ENCODE assay signal across 1 cellular context in genomic region chr1:56284933-56285332, GRCh38.
A peak's percentile ranks its signal among the peaks of the same experiment; 100 is the strongest.
TF ChIP-seq lines count a peak whose summit lies in the region.

No MANE protein-coding gene starts in this region.

TF ChIP-seq in HepG2, 621 proteins besides CTCF, POLR2A, EP300 and RAD21 (continued from another document and continues in another):
- no peak for TF ChIP-seq ZNF800 (CRISPR knock-in tag; IDR thresholded peaks at IDR 0.05)
- no peak for TF ChIP-seq ZBTB4 (CRISPR knock-in tag; IDR thresholded peaks at IDR 0.05; ENCODE audit: borderline replicate concordance)
- TF ChIP-seq SIX1 (CRISPR knock-in tag; IDR thresholded peaks at IDR 0.05; ENCODE audit: borderline replicate concordance): peak; percentile 32; the same call in 1 of the 2 replicates
- no peak for TF ChIP-seq ZNF558 (CRISPR knock-in tag; IDR thresholded peaks at IDR 0.05; ENCODE audit: borderline replicate concordance)
- no peak; the same call in 1 of the 2 replicates for TF ChIP-seq ZFP1 (CRISPR knock-in tag; IDR thresholded peaks at IDR 0.05)
- peak; percentile 39; the same call in 1 of the 2 replicates for TF ChIP-seq HDAC1 (CRISPR knock-in tag; IDR thresholded peaks at IDR 0.05)
- TF ChIP-seq SNRNP70 (IDR thresholded peaks at IDR 0.05; ENCODE audit: low read depth, low read length): no peak
- no peak for TF ChIP-seq ZNF713 (CRISPR knock-in tag; IDR thresholded peaks at IDR 0.05)
- no peak for TF ChIP-seq ZNF615 (CRISPR knock-in tag; IDR thresholded peaks at IDR 0.05; ENCODE audit: borderline replicate concordance)
- TF ChIP-seq ZNF597 (CRISPR knock-in tag; IDR thresholded peaks at IDR 0.05): no peak
- TF ChIP-seq ZNF790 (CRISPR knock-in tag; IDR thresholded peaks at IDR 0.05; ENCODE audit: borderline replicate concordance): no peak
- TF ChIP-seq ARNT (IDR thresholded peaks at IDR 0.05): no peak
- TF ChIP-seq CHD2 (IDR thresholded peaks at IDR 0.05; ENCODE audit: low read depth, low read length): no peak
- TF ChIP-seq GTF2F1 (IDR thresholded peaks at IDR 0.05; ENCODE audit: low read length): no peak
- no peak for TF ChIP-seq RFX3 (CRISPR knock-in tag; IDR thresholded peaks at IDR 0.05)
- peak; percentile 51 for TF ChIP-seq SAP130 (CRISPR knock-in tag; IDR thresholded peaks at IDR 0.05; ENCODE audit: low read depth)
- no peak for TF ChIP-seq ZNF468 (CRISPR knock-in tag; IDR thresholded peaks at IDR 0.05)
- TF ChIP-seq FOXP1 (IDR thresholded peaks at IDR 0.05): no peak
- TF ChIP-seq FOXP1 (CRISPR knock-in tag; IDR thresholded peaks at IDR 0.05): peak; percentile 28; the same call in 1 of the 2 replicates
- TF ChIP-seq SMAD3 (CRISPR knock-in tag; IDR thresholded peaks at IDR 0.05): 0 out of 2 replicates have a peak, but pooled peaks have one; percentile 60
- no peak for TF ChIP-seq NFIC (IDR thresholded peaks at IDR 0.05; ENCODE audit: low read length)
- TF ChIP-seq PHF8 (CRISPR knock-in tag; IDR thresholded peaks at IDR 0.05): no peak
- 0 out of 2 replicates have a peak, but pooled peaks have one; percentile 9 for TF ChIP-seq ZMYM3 (CRISPR knock-in tag; IDR thresholded peaks at IDR 0.05)
- no peak for TF ChIP-seq ZBTB20 (CRISPR knock-in tag; IDR thresholded peaks at IDR 0.05; ENCODE audit: borderline replicate concordance, low read depth)
- peak; percentile 81 for TF ChIP-seq ZNF263 (CRISPR knock-in tag; IDR thresholded peaks at IDR 0.05)
- no peak for TF ChIP-seq AFF4 (CRISPR knock-in tag; IDR thresholded peaks at IDR 0.05)
- TF ChIP-seq ISL2 (CRISPR knock-in tag; IDR thresholded peaks at IDR 0.05): peak; percentile 37; the same call in 1 of the 2 replicates
- TF ChIP-seq MAF1 (CRISPR knock-in tag; IDR thresholded peaks at IDR 0.05; ENCODE audit: borderline replicate concordance): no peak
- TF ChIP-seq ZMYM2 (CRISPR knock-in tag; IDR thresholded peaks at IDR 0.05): no peak
- no peak for TF ChIP-seq FLYWCH1 (CRISPR knock-in tag; IDR thresholded peaks at IDR 0.05)
- TF ChIP-seq KAT7 (CRISPR knock-in tag; IDR thresholded peaks at IDR 0.05; ENCODE audit: borderline replicate concordance): no peak
- TF ChIP-seq FOSL2 (CRISPR knock-in tag; IDR thresholded peaks at IDR 0.05): peak; percentile 14; the same call in 1 of the 2 replicates
- no peak for TF ChIP-seq HINFP (CRISPR knock-in tag; IDR thresholded peaks at IDR 0.05; ENCODE audit: low read depth)
- TF ChIP-seq PLRG1 (conservative IDR thresholded peaks at IDR 0.05): no peak
- TF ChIP-seq SALL1 (CRISPR knock-in tag; IDR thresholded peaks at IDR 0.05): peak; percentile 73
- TF ChIP-seq AHDC1 (CRISPR knock-in tag; IDR thresholded peaks at IDR 0.05; ENCODE audit: borderline replicate concordance): peak; percentile 42; the same call in 1 of the 2 replicates
- no peak for TF ChIP-seq CREBL2 (CRISPR knock-in tag; IDR thresholded peaks at IDR 0.05; ENCODE audit: borderline replicate concordance)
- TF ChIP-seq STAG1 (CRISPR knock-in tag; IDR thresholded peaks at IDR 0.05): peak; percentile 12; the same call in 1 of the 2 replicates
- no peak for TF ChIP-seq E2F5 (CRISPR knock-in tag; conservative IDR thresholded peaks at IDR 0.05)
- no peak for TF ChIP-seq NR0B2 (CRISPR knock-in tag; IDR thresholded peaks at IDR 0.05)
- no peak for TF ChIP-seq TP53 (CRISPR knock-in tag; conservative IDR thresholded peaks at IDR 0.05)
- no peak for TF ChIP-seq GPBP1L1 (CRISPR knock-in tag; IDR thresholded peaks at IDR 0.05)
- TF ChIP-seq GATAD2A (CRISPR knock-in tag; IDR thresholded peaks at IDR 0.05): peak; percentile 72
- no peak for TF ChIP-seq ZBTB3 (CRISPR knock-in tag; IDR thresholded peaks at IDR 0.05; ENCODE audit: borderline replicate concordance, low read depth)
- no peak for TF ChIP-seq HNRNPLL (IDR thresholded peaks at IDR 0.05; ENCODE audit: low read depth, low read length, poor library complexity, severe bottlenecking)
